In the genomic region with DNA sequence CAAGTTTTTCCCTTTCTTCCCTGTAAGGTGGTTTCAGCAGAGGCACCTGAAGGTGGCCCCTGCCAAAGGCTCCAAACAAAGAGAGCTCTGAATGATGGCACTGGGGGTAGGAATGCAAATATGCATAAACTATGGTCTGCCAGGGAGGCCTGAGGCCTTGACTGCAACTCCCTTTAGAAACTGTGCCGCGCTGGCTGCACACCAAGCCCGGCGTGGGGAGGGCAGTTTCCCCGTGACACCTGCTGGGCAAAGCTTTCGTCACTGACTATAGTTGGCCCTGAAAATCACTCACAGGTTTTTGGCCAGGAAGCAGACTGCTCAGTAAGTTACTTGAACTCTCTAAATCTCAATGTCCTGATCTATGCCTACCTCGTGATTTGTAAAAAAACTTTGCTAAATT, we compare ENCODE assay signal across 16 cellular contexts.
"Had no signal": no experiment of that assay in that cellular context is flagged by ENCODE, and none has a peak within 500 bp of the region (broad histone marks: within the 10 kb centered on the region; RNA-seq: fewer than 3 reads in every experiment).

No MANE protein-coding gene starts in this region.

- H3K36me3 Mint-ChIP-seq: activated naive CD4-positive, alpha-beta T cell treated with anti-CD3 and anti-CD28 coated beads, Interleukin-2, amount 10 ng/mL, durations not matched to agents 7 days and 5 days; naive B cell; stimulated activated naive B cell treated with anti-CD40 and anti-IgM and Interleukin-4, amounts not matched to agents 10 μg/mL and 1 μg/mL and 100 μg/mL, for 72 hours had no signal

- H3K79me2 ChIP-seq: parathyroid adenoma had no signal

- ATAC-seq: effector memory CD8-positive, alpha-beta T cell; mucosa of descending colon; stimulated activated naive B cell treated with anti-CD40 and anti-IgM and Interleukin-4, amounts not matched to agents 10 μg/mL and 1 μg/mL and 100 μg/mL, for 72 hours had no signal

- H3K9me3 ChIP-seq: ascending aorta, mucosa of descending colon, sigmoid colon had no signal

- DNase-seq: activated CD4-positive, alpha-beta memory T cell treated with anti-CD3 and anti-CD28 coated beads, Interleukin-2, amount 10 ng/mL, durations not matched to agents 7 days and 5 days; activated CD4-positive, alpha-beta T cell treated with anti-CD3 and anti-CD28 coated beads for 48 hours; activated CD4-positive, CD25-positive, alpha-beta regulatory T cell; activated naive CD4-positive, alpha-beta T cell treated with anti-CD3 and anti-CD28 coated beads, Interleukin-2, amount 10 ng/mL, durations not matched to agents 7 days and 5 days; activated T-cell treated with anti-CD3 and anti-CD28 coated beads, Interleukin-2, amount 50 U/mL, for 24 hours; effector memory CD8-positive, alpha-beta T cell; mucosa of descending colon; naive B cell; sigmoid colon; spleen; stimulated activated naive B cell treated with anti-CD40 and anti-IgM and Interleukin-4, amounts not matched to agents 10 μg/mL and 1 μg/mL and 100 μg/mL, for 72 hours; T-helper 1 cell; T-helper 9 cell had no signal

- H3K27ac Mint-ChIP-seq: activated CD4-positive, alpha-beta memory T cell treated with anti-CD3 and anti-CD28 coated beads, Interleukin-2, amount 10 ng/mL, durations not matched to agents 7 days and 5 days; activated naive CD4-positive, alpha-beta T cell treated with anti-CD3 and anti-CD28 coated beads, Interleukin-2, amount 10 ng/mL, durations not matched to agents 7 days and 5 days; activated T-cell treated with anti-CD3 and anti-CD28 coated beads, Interleukin-2, amount 50 U/mL, for 24 hours; activated T-helper 2 cell treated with anti-CD3 and anti-CD28 coated beads, Interferon-gamma antibody, Interleukin-2, Interleukin-4, amounts not matched to agents 10 μg/mL and 5 μg/mL and 100 μg/mL, durations not matched to agents 14 hours and 24 hours and 36 hours; effector memory CD8-positive, alpha-beta T cell; naive B cell; stimulated activated naive B cell treated with anti-CD40 and anti-IgM and Interleukin-4, amounts not matched to agents 10 μg/mL and 1 μg/mL and 100 μg/mL, for 72 hours had no signal

- H3K4me3 Mint-ChIP-seq: activated CD4-positive, alpha-beta memory T cell treated with anti-CD3 and anti-CD28 coated beads, Interleukin-2, amount 10 ng/mL, durations not matched to agents 7 days and 5 days; activated naive CD4-positive, alpha-beta T cell treated with anti-CD3 and anti-CD28 coated beads, Interleukin-2, amount 10 ng/mL, durations not matched to agents 7 days and 5 days; activated T-cell treated with anti-CD3 and anti-CD28 coated beads, Interleukin-2, amount 50 U/mL, for 24 hours; effector memory CD8-positive, alpha-beta T cell; naive B cell; stimulated activated naive B cell treated with anti-CD40 and anti-IgM and Interleukin-4, amounts not matched to agents 10 μg/mL and 1 μg/mL and 100 μg/mL, for 72 hours had no signal

- H3K9me3 Mint-ChIP-seq: activated CD4-positive, alpha-beta memory T cell treated with anti-CD3 and anti-CD28 coated beads, Interleukin-2, amount 10 ng/mL, durations not matched to agents 7 days and 5 days; activated naive CD4-positive, alpha-beta T cell treated with anti-CD3 and anti-CD28 coated beads, Interleukin-2, amount 10 ng/mL, durations not matched to agents 7 days and 5 days; activated T-cell treated with anti-CD3 and anti-CD28 coated beads, Interleukin-2, amount 50 U/mL, for 24 hours; activated T-helper 2 cell treated with anti-CD3 and anti-CD28 coated beads, Interferon-gamma antibody, Interleukin-2, Interleukin-4, amounts not matched to agents 10 μg/mL and 5 μg/mL and 100 μg/mL, durations not matched to agents 14 hours and 24 hours and 36 hours; stimulated activated naive B cell treated with anti-CD40 and anti-IgM and Interleukin-4, amounts not matched to agents 10 μg/mL and 1 μg/mL and 100 μg/mL, for 72 hours had no signal

- H3K27ac ChIP-seq: ascending aorta, parathyroid adenoma, sigmoid colon, spleen had no signal

- H3K4me3 ChIP-seq: ascending aorta, mucosa of descending colon, sigmoid colon, spleen had no signal

- H2AFZ ChIP-seq: parathyroid adenoma had no signal

- H3K4me1 Mint-ChIP-seq: activated CD4-positive, alpha-beta memory T cell treated with anti-CD3 and anti-CD28 coated beads, Interleukin-2, amount 10 ng/mL, durations not matched to agents 7 days and 5 days; activated naive CD4-positive, alpha-beta T cell treated with anti-CD3 and anti-CD28 coated beads, Interleukin-2, amount 10 ng/mL, durations not matched to agents 7 days and 5 days; naive B cell; stimulated activated naive B cell treated with anti-CD40 and anti-IgM and Interleukin-4, amounts not matched to agents 10 μg/mL and 1 μg/mL and 100 μg/mL, for 72 hours had no signal

- H3K36me3 ChIP-seq: ascending aorta, sigmoid colon, spleen had no signal

- H3K9ac ChIP-seq: parathyroid adenoma had no signal

- H3K27me3 ChIP-seq: ascending aorta, sigmoid colon, spleen had no signal

- H3K27me3 Mint-ChIP-seq: activated CD4-positive, alpha-beta memory T cell treated with anti-CD3 and anti-CD28 coated beads, Interleukin-2, amount 10 ng/mL, durations not matched to agents 7 days and 5 days; activated naive CD4-positive, alpha-beta T cell treated with anti-CD3 and anti-CD28 coated beads, Interleukin-2, amount 10 ng/mL, durations not matched to agents 7 days and 5 days; activated T-cell treated with anti-CD3 and anti-CD28 coated beads, Interleukin-2, amount 50 U/mL, for 24 hours; effector memory CD8-positive, alpha-beta T cell; stimulated activated naive B cell treated with anti-CD40 and anti-IgM and Interleukin-4, amounts not matched to agents 10 μg/mL and 1 μg/mL and 100 μg/mL, for 72 hours had no signal
